Comparison of ENCODE assay signal across 8 cellular contexts in the genomic region with DNA sequence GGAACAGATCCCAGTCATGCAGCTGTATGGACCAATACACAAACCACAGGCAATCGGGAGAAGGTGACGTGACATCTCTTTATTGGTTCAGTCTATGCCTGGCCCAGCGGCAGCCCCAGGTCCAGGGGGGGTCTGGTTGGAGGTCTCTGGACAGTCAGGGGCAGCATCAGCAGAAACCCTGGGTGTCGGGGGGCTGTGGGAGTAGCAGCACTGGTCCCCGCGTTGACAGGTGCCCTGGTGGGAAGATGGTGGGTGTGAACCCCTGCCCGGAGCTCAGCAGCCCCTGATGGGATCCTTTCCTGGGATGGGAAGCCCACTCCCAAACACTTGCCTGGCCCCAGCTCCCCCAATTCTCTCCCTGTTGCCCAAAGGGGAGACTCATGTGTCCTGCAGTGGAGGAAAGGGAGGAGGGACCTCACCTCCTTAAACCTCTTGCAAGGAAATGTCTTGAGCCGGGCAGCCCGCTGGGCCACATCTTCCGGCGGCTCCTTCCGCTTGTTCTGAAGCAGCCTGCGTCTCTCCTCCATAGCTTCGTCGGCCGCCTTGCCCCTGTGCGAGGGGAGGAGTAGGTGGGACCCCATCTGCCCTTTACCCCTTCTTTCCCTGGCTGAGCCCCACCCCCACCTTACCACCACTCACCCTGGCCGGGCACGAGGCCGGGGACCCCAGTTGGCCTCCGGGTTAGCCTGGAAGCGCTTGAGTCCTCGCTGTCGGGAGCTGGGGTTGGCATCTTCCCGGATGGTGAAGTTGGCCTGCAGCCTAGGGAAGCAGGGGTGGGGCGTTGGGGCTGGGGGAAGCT. TPM values are rescaled to one million over a fixed set of nuclear protein-coding genes. Genes with fewer than 3 reads are reported as not detected.
A peak's percentile ranks its signal among the peaks of the same experiment; 100 is the strongest.
DNase-seq lines count a peak whose midpoint lies in the region; ATAC-seq and TF ChIP-seq lines count a peak whose summit lies in the region.

No MANE protein-coding gene starts in this region.

- H2BK5ac ChIP-seq in H9 (ENCODE audit: insufficient read length, low read length), result no peak overlapping the region

- no peak overlapping the region for H2BK12ac ChIP-seq in H9 (ENCODE audit: insufficient read length, low read depth, low read length)

- no peak overlapping the region for H4K5ac ChIP-seq in H9 (ENCODE audit: insufficient read length, low read depth, low read length)

- peak in 2 of 3 donors; percentile 28 to 76 for DNase-seq in CD4-positive, CD25-positive, alpha-beta regulatory T cell
- DNase-seq in H9 (no peak), SKM-1 treated with dmso at 0.1 percent for 144 hours (lab: John Stamatoyannopoulos, UW; ENCODE audit: unreplicated experiment) (no peak), C1 segment of cervical spinal cord (lab: John Stamatoyannopoulos, UW) (no peak), HuH-7 (ENCODE audit: low spot score) (no peak)

- H3K9me3 ChIP-seq in CD4-positive, CD25-positive, alpha-beta regulatory T cell (ENCODE audit: control insufficient read depth in 2 of 2, low read length in 2 of 2), result no peaks in the 10 kb centered on the region
- H3K9me3 ChIP-seq in H9 (ENCODE audit: control insufficient read depth, low read depth, low read length) (no peaks in the 10 kb centered on the region), mucosa of rectum (ENCODE audit: control insufficient read depth in 2 of 2, low read length in 2 of 2) (no peaks in the 10 kb centered on the region)

- H2BK20ac ChIP-seq in H9 (ENCODE audit: low read depth, low read length, poor library complexity, severe bottlenecking), result no peak overlapping the region

- H3K14ac ChIP-seq in H9 (ENCODE audit: insufficient read depth, low read length), result no peak overlapping the region

- H2AFZ ChIP-seq in H9 (ENCODE audit: low read length), result no peak overlapping the region

- H4K20me1 ChIP-seq in H9 (ENCODE audit: control insufficient read depth, insufficient read depth, insufficient read length), result peaks cover 3% of the 10 kb centered on the region

- H2AK5ac ChIP-seq in H9 (ENCODE audit: insufficient read length, low read length), result no peak overlapping the region

- no peak overlapping the region for H2BK15ac ChIP-seq in H9 (ENCODE audit: low read depth, low read length)

- no peak overlapping the region for H3K4me2 ChIP-seq in H9 (ENCODE audit: insufficient read depth, insufficient read length, low read length)

- H4K91ac ChIP-seq in H9 (ENCODE audit: insufficient read length, low read depth, low read length), result no peak overlapping the region

- no peak overlapping the region for H4K8ac ChIP-seq in H9 (replicated peaks; ENCODE audit: insufficient read length, low read depth, low read length)

- no peak overlapping the region for H2BK120ac ChIP-seq in H9 (ENCODE audit: low read depth, low read length, poor library complexity, severe bottlenecking)

- no peaks in the 10 kb centered on the region for H3K27me3 ChIP-seq in CD4-positive, CD25-positive, alpha-beta regulatory T cell (ENCODE audit: control insufficient read depth, insufficient read depth, low read length)
- H3K27me3 ChIP-seq in H9 (ENCODE audit: insufficient read depth, low read length) (peaks cover 5% of the 10 kb centered on the region; the same call in 1 of the 2 replicates), mucosa of rectum (ENCODE audit: control insufficient read depth in 2 of 2, insufficient read depth in 2 of 2, low read length in 2 of 2) (no peaks in the 10 kb centered on the region)

- H3K79me2 ChIP-seq in H9 (ENCODE audit: insufficient read depth, low read length), result no peaks in the 10 kb centered on the region

- H3K4me3 Mint-ChIP-seq in CD4-positive, CD25-positive, alpha-beta regulatory T cell, result peak overlapping the region; percentile 90 to 97 (median 92)
- H3K4me3 Mint-ChIP-seq in H9, result no peak overlapping the region
- peak overlapping the region; percentile 78 for H3K4me3 Mint-ChIP-seq in activated T-helper 17 cell treated with anti-CD3 and anti-CD28 coated beads, Interleukin-2, amount 50 U/mL, for 72 hours

- H3K9me3 Mint-ChIP-seq in CD4-positive, CD25-positive, alpha-beta regulatory T cell, result no peaks in the 10 kb centered on the region
- peaks cover 0 to 6% of the 10 kb centered on the region in 2 experiments; a peak in 3 of 5 replicates for H3K9me3 Mint-ChIP-seq in H9
- H3K9me3 Mint-ChIP-seq in activated T-helper 17 cell treated with anti-CD3 and anti-CD28 coated beads, Interleukin-2, amount 50 U/mL, for 72 hours, result no peaks in the 10 kb centered on the region

- peaks cover 59% of the 10 kb centered on the region for H3K4me1 ChIP-seq in CD4-positive, CD25-positive, alpha-beta regulatory T cell (ENCODE audit: control insufficient read depth, insufficient read depth, low read length, poor library complexity, severe bottlenecking)
- H3K4me1 ChIP-seq in H9 (ENCODE audit: insufficient read depth, low read length) (no peaks in the 10 kb centered on the region), mucosa of rectum (ENCODE audit: control insufficient read depth in 2 of 2, insufficient read depth in 2 of 2, low read length in 2 of 2) (peaks cover 9 to 12% of the 10 kb centered on the region in 2 donors)

- H3K27me3 Mint-ChIP-seq in CD4-positive, CD25-positive, alpha-beta regulatory T cell, result no peaks in the 10 kb centered on the region
- H3K27me3 Mint-ChIP-seq in H9 (ENCODE audit: low read depth), result peaks cover 27% of the 10 kb centered on the region
- H3K27me3 Mint-ChIP-seq in activated T-helper 17 cell treated with anti-CD3 and anti-CD28 coated beads, Interleukin-2, amount 50 U/mL, for 72 hours, result no peaks in the 10 kb centered on the region

- no peak overlapping the region for H3K4ac ChIP-seq in H9 (ENCODE audit: low read depth, low read length)

- H3T11ph ChIP-seq in H9 (ENCODE audit: low read length), result no peak overlapping the region

- H3K23ac ChIP-seq in H9 (ENCODE audit: insufficient read length, low read depth, low read length), result no peak overlapping the region

- H3K27ac Mint-ChIP-seq in CD4-positive, CD25-positive, alpha-beta regulatory T cell, result peak overlapping the region; percentile 83 to 97 (median 88)
- peak overlapping the region in 1 of 3 experiments; percentile 92; a peak in 1 of 7 replicates for H3K27ac Mint-ChIP-seq in H9
- H3K27ac Mint-ChIP-seq in activated T-helper 17 cell treated with anti-CD3 and anti-CD28 coated beads, Interleukin-2, amount 50 U/mL, for 72 hours, result peak overlapping the region; percentile 78

- H3K36me3 ChIP-seq in CD4-positive, CD25-positive, alpha-beta regulatory T cell (ENCODE audit: control insufficient read depth, insufficient read depth, low read length), result peaks cover 4% of the 10 kb centered on the region
- peaks cover 9 to 12% of the 10 kb centered on the region in 2 donors for H3K36me3 ChIP-seq in mucosa of rectum (ENCODE audit: control insufficient read depth in 2 of 2, insufficient read depth in 2 of 2, low read length in 2 of 2)

- no peak overlapping the region for H3K9ac ChIP-seq in H9 (ENCODE audit: extremely low read depth, insufficient read length, low read length)
- H3K9ac ChIP-seq in mucosa of rectum (ENCODE audit: low read depth in 1 of 2, low read length in 2 of 2), result peak overlapping the region; percentile 37 to 68

- H3K4me3 ChIP-seq in CD4-positive, CD25-positive, alpha-beta regulatory T cell (ENCODE audit: low read depth, low read length), result peak overlapping the region; percentile 82
- peak overlapping the region; percentile 45 to 73 for H3K4me3 ChIP-seq in mucosa of rectum (ENCODE audit: low read length in 2 of 2)

- H3K27ac ChIP-seq in CD4-positive, CD25-positive, alpha-beta regulatory T cell (ENCODE audit: insufficient read depth, low read length, poor library complexity, severe bottlenecking), result peak overlapping the region; percentile 72
- H3K27ac ChIP-seq in H9 (ENCODE audit: insufficient read length, low read depth, low read length), result no peak overlapping the region
- H3K27ac ChIP-seq in mucosa of rectum (ENCODE audit: low read depth in 2 of 2, low read length in 2 of 2), result peak overlapping the region; percentile 63 to 84

- H3K79me1 ChIP-seq in H9 (ENCODE audit: insufficient read depth, low read depth, low read length, poor library complexity, severe bottlenecking), result no peaks in the 10 kb centered on the region

- H3K23me2 ChIP-seq in H9 (ENCODE audit: insufficient read length, low read depth, low read length, poor library complexity, severe bottlenecking), result no peaks in the 10 kb centered on the region

- no peak overlapping the region for H3K56ac ChIP-seq in H9 (ENCODE audit: insufficient read length, low read depth, low read length)

- peak; percentile 19 to 38 for ATAC-seq in CD4-positive, CD25-positive, alpha-beta regulatory T cell (ENCODE audit: low read depth in 2 of 2)
- ATAC-seq in activated T-helper 17 cell treated with anti-CD3 and anti-CD28 coated beads, Interleukin-2, amount 50 U/mL, for 72 hours (replicated peaks), result peak; percentile 38
- no peak for ATAC-seq in GM21390 (IDR thresholded peaks at IDR 0.05; ENCODE audit: unreplicated experiment)

- TF ChIP-seq CTCF in H9 (conservative IDR thresholded peaks at IDR 0.05), result peak; percentile 9; the same call in 1 of the 3 replicates

- H3K36me3 Mint-ChIP-seq in CD4-positive, CD25-positive, alpha-beta regulatory T cell, result peaks cover 4% of the 10 kb centered on the region
- H3K36me3 Mint-ChIP-seq in H9 (ENCODE audit: insufficient read depth in 1 of 3, low read depth in 3 of 3), result peaks cover 9 to 16% (median 16%) of the 10 kb centered on the region in 3 experiments
- peaks cover 44% of the 10 kb centered on the region for H3K36me3 Mint-ChIP-seq in activated T-helper 17 cell treated with anti-CD3 and anti-CD28 coated beads, Interleukin-2, amount 50 U/mL, for 72 hours (ENCODE audit: low read depth)

- no peak overlapping the region for H3K18ac ChIP-seq in H9 (ENCODE audit: insufficient read length, low read depth, low read length)

- WGBS in H9 (ENCODE audit: extremely low coverage, insufficient read length, low lambda C conversion rate), result no CpG with 5 or more reads among the region's 26 CpGs

- H3K4me1 Mint-ChIP-seq in CD4-positive, CD25-positive, alpha-beta regulatory T cell, result peaks cover 0 to 43% (median 16%) of the 10 kb centered on the region in 4 donors
- peaks cover 7% of the 10 kb centered on the region in 2 experiments for H3K4me1 Mint-ChIP-seq in H9
- peaks cover 14% of the 10 kb centered on the region for H3K4me1 Mint-ChIP-seq in activated T-helper 17 cell treated with anti-CD3 and anti-CD28 coated beads, Interleukin-2, amount 50 U/mL, for 72 hours

RNA-seq across cellular contexts. Expression of a gene that starts 2.4 kb away (rescaled TPM):
- 8.7 TPM for total RNA-seq in CD4-positive, CD25-positive, alpha-beta regulatory T cell
- polyA plus RNA-seq in CD4-positive, CD25-positive, alpha-beta regulatory T cell, result 10 to 100 TPM in 1 of 4 donors, 1 to 10 TPM in 3; 6.5 to 14.2 (median 7.5) TPM
- total RNA-seq in H9 (2021), result 0.63 and 0.86 TPM in 2 replicates
- 1 to 10 TPM; 1.1 to 1.6 TPM for total RNA-seq in activated T-helper 17 cell treated with anti-CD3 and anti-CD28 coated beads, Interleukin-2, amount 50 U/mL, for 72 hours

RNA-seq across cellular contexts. Expression of a gene that starts 11.5 kb away (rescaled TPM):
- total RNA-seq in CD4-positive, CD25-positive, alpha-beta regulatory T cell, result 57.6 TPM
- 10 to 100 TPM; 16.0 to 22.3 (median 19.9) TPM for polyA plus RNA-seq in CD4-positive, CD25-positive, alpha-beta regulatory T cell
- 92.8 and 95.7 TPM in 2 replicates for total RNA-seq in H9 (2021)
- total RNA-seq in activated T-helper 17 cell treated with anti-CD3 and anti-CD28 coated beads, Interleukin-2, amount 50 U/mL, for 72 hours, result 10 to 100 TPM; 66.4 to 83.2 TPM

RNA-seq across cellular contexts. Expression of a gene that starts 13.0 kb away (rescaled TPM):
- total RNA-seq in CD4-positive, CD25-positive, alpha-beta regulatory T cell, result 25.4 TPM
- 1 to 10 TPM in 2 of 4 donors, under 1 TPM in 2; 0.71 to 2.5 (median 1.2) TPM for polyA plus RNA-seq in CD4-positive, CD25-positive, alpha-beta regulatory T cell
- 198 and 210 TPM in 2 replicates for total RNA-seq in H9 (2021)
- 10 to 100 TPM; 70.8 to 80.6 TPM for total RNA-seq in activated T-helper 17 cell treated with anti-CD3 and anti-CD28 coated beads, Interleukin-2, amount 50 U/mL, for 72 hours

RNA-seq across cellular contexts. Expression of a gene that starts 45.1 kb away (rescaled TPM):
- 56.5 TPM for total RNA-seq in CD4-positive, CD25-positive, alpha-beta regulatory T cell
- polyA plus RNA-seq in CD4-positive, CD25-positive, alpha-beta regulatory T cell, result 10 to 100 TPM; 52.4 to 68.2 (median 58.9) TPM
- 39.4 and 40.5 TPM in 2 replicates for total RNA-seq in H9 (2021)
- total RNA-seq in activated T-helper 17 cell treated with anti-CD3 and anti-CD28 coated beads, Interleukin-2, amount 50 U/mL, for 72 hours, result 10 to 100 TPM; 76.4 to 91.3 TPM

RNA-seq across cellular contexts. Expression of a gene that starts 45.2 kb away (rescaled TPM):
- 478 TPM for total RNA-seq in CD4-positive, CD25-positive, alpha-beta regulatory T cell
- 100 to 1,000 TPM; 144 to 234 (median 197) TPM for polyA plus RNA-seq in CD4-positive, CD25-positive, alpha-beta regulatory T cell
- 160 and 165 TPM in 2 replicates for total RNA-seq in H9 (2021)
- total RNA-seq in activated T-helper 17 cell treated with anti-CD3 and anti-CD28 coated beads, Interleukin-2, amount 50 U/mL, for 72 hours, result 100 to 1,000 TPM in 1 of 2 donors, 10 to 100 TPM in 1; 85.9 to 140 TPM

Comparison
In these comparisons a context has a peak if more than half of its experiments do, and no peak if none do; other contexts are left out.
1. DNase-seq: peak in CD4-positive, CD25-positive, alpha-beta regulatory T cell (2 of 3); none in H9 (single experiment), SKM-1 treated with dmso at 0.1 percent for 144 hours (single experiment), C1 segment of cervical spinal cord (0 of 14) and HuH-7 (single experiment).
2. H3K4me3 Mint-ChIP-seq: peak in CD4-positive, CD25-positive, alpha-beta regulatory T cell (4 of 4) and activated T-helper 17 cell treated with anti-CD3 and anti-CD28 coated beads, Interleukin-2, amount 50 U/mL, for 72 hours (single experiment); none in H9 (0 of 2).